Comparison of ENCODE assay signal across 9 cellular contexts in the genomic region with DNA sequence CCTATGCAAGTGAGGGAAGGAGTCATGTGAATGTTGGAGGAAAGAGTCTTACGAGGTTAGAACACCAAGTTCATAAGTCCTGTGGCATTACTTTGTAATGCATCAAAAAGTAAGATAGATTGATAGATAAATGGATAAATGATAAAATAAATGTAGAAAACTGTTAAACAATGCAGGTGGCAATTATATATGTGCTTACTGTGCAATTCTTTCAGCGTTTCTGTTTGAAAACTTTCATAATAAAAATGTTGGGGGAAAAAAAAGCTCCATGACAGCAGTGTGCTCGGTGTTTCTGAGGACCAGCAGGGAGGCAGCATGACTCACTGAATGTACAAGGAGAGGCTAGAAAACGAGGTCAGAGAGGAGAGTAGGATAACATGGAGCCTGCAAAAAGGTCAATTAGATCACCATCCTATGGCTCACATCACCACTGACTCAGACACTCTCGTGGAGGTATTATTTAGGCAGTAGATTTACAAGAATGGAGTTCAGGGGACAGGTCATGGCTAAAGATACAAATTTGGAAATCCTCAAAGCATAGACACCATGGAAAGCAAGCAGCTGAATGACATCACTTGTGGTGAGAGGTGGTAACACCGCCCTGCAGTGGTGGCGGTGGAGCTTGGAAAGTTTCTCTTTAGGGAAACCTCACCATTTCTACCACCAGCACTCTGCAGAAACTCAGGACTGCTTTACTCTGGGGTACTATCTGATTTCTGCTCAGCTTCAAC.
DNase-seq lines count a peak whose midpoint lies in the region; ATAC-seq lines count a peak whose summit lies in the region.
"Had no signal": no experiment of that assay in that cellular context is flagged by ENCODE, and none has a peak within 500 bp of the region (broad histone marks: within the 10 kb centered on the region; RNA-seq: fewer than 3 reads in every experiment).

No MANE protein-coding gene starts in this region.

- no peak overlapping the region for H3K4me3 Mint-ChIP-seq in activated T-cell treated with anti-CD3 and anti-CD28 coated beads, Interleukin-2, amount 50 U/mL, for 72 hours

- peak; percentile 83 to 85 for ATAC-seq in activated T-cell treated with anti-CD3 and anti-CD28 coated beads, Interleukin-2, amount 50 U/mL, for 72 hours (replicated peaks in 1 of 2)
- ATAC-seq in HG02840 (IDR thresholded peaks at IDR 0.05; ENCODE audit: low FRiP score, unreplicated experiment): no peak
- ATAC-seq: GM12878 had no signal

- H3K27ac Mint-ChIP-seq in activated T-cell treated with anti-CD3 and anti-CD28 coated beads, Interleukin-2, amount 50 U/mL, for 72 hours: no peak overlapping the region

- no peaks in the 10 kb centered on the region for H3K36me3 Mint-ChIP-seq in activated T-cell treated with anti-CD3 and anti-CD28 coated beads, Interleukin-2, amount 50 U/mL, for 72 hours (ENCODE audit: insufficient read depth in 2 of 2)

- H3K9me3 Mint-ChIP-seq in activated T-cell treated with anti-CD3 and anti-CD28 coated beads, Interleukin-2, amount 50 U/mL, for 72 hours: no peaks in the 10 kb centered on the region

- H3K27ac ChIP-seq in substantia nigra (ENCODE audit: low read depth, low read length, poor library complexity, severe bottlenecking): no peak overlapping the region

- peaks cover 10% of the 10 kb centered on the region for H3K4me1 Mint-ChIP-seq in activated T-cell treated with anti-CD3 and anti-CD28 coated beads, Interleukin-2, amount 50 U/mL, for 72 hours (ENCODE audit: low read depth)

- no peaks in the 10 kb centered on the region for H3K27me3 Mint-ChIP-seq in activated T-cell treated with anti-CD3 and anti-CD28 coated beads, Interleukin-2, amount 50 U/mL, for 72 hours (ENCODE audit: low read depth)

- DNase-seq in EL (peak; percentile 73), KG1 (lab: John Stamatoyannopoulos, UW) (peak; percentile 50), kidney tubule cell (ENCODE audit: low spot score) (peak; percentile 73), substantia nigra (lab: John Stamatoyannopoulos, UW) (no peak), HPDE6-E6E7 (ENCODE audit: extremely low spot score) (no peak), HUDEP-2 (lab: John Stamatoyannopoulos, UW; ENCODE audit: unreplicated experiment in 76 of 76) (no peak)
- peak; percentile 6 to 11 for DNase-seq in activated T-cell treated with anti-CD3 and anti-CD28 coated beads, Interleukin-2, amount 50 U/mL, for 72 hours

Comparison
In these comparisons a context has a peak if more than half of its experiments do, and no peak if none do; other contexts are left out.
1. DNase-seq: peak in EL (single experiment), KG1 (single experiment), activated T-cell treated with anti-CD3 and anti-CD28 coated beads, Interleukin-2, amount 50 U/mL, for 72 hours (2 of 2) and kidney tubule cell (single experiment); none in substantia nigra (0 of 49), HPDE6-E6E7 (single experiment) and HUDEP-2 (0 of 76).